9 cellular contexts compared by ENCODE assay signal in genomic region chr16:84423416-84423837, GRCh38. TPM values are rescaled to one million over a fixed set of nuclear protein-coding genes. Genes with fewer than 3 reads are reported as not detected.
DNase-seq lines count a peak whose midpoint lies in the region; ATAC-seq and TF ChIP-seq lines count a peak whose summit lies in the region.
"Had no signal": no experiment of that assay in that cellular context is flagged by ENCODE, and none has a peak within 500 bp of the region (broad histone marks: within the 10 kb centered on the region; RNA-seq: fewer than 3 reads in every experiment).

No MANE protein-coding gene starts in this region.

- no peak overlapping the region for H3K27ac ChIP-seq in liver (ENCODE audit: low read depth in 1 of 2, low read length in 2 of 2)
- H3K27ac ChIP-seq: neutrophil had no signal

- H3K27me3 Mint-ChIP-seq in activated CD8-positive, alpha-beta T cell treated with anti-CD3 and anti-CD28 coated beads for 36 hours, result peaks cover 3% of the 10 kb centered on the region

- CTCF ChIA-PET in activated CD8-positive, alpha-beta T cell treated with anti-CD3 and anti-CD28 coated beads for 36 hours (lab: Charles Lee), result no interaction called here

- no peak overlapping the region for H3K4me3 Mint-ChIP-seq in activated CD8-positive, alpha-beta T cell treated with anti-CD3 and anti-CD28 coated beads for 36 hours

- POLR2A ChIA-PET in activated CD8-positive, alpha-beta T cell treated with anti-CD3 and anti-CD28 coated beads for 36 hours (lab: Charles Lee), result no interaction called here

- DNase-seq in EH (ENCODE audit: low read depth), result peak; percentile 66
- peak; percentile 22 for DNase-seq in LNCaP clone FGC (ENCODE audit: low read depth)
- no peak for DNase-seq in activated CD8-positive, alpha-beta T cell treated with anti-CD3 and anti-CD28 coated beads for 36 hours
- no peak for DNase-seq in GOT3 (lab: John Stamatoyannopoulos, UW)

- no peaks in the 10 kb centered on the region for H3K36me3 ChIP-seq in liver (ENCODE audit: control insufficient read depth in 4 of 4, insufficient read depth in 3 of 4, low read depth in 1 of 4, low read length in 3 of 4)

- ATAC-seq in activated CD8-positive, alpha-beta T cell treated with anti-CD3 and anti-CD28 coated beads for 36 hours, result peak; percentile 79
- ATAC-seq in HG02678 (IDR thresholded peaks at IDR 0.05; ENCODE audit: unreplicated experiment), result no peak
- ATAC-seq in GM18505 (IDR thresholded peaks at IDR 0.05; ENCODE audit: unreplicated experiment), result no peak
- ATAC-seq in GM21619 (IDR thresholded peaks at IDR 0.05; ENCODE audit: unreplicated experiment), result no peak

- no peaks in the 10 kb centered on the region for H3K36me3 Mint-ChIP-seq in activated CD8-positive, alpha-beta T cell treated with anti-CD3 and anti-CD28 coated beads for 36 hours (ENCODE audit: low read depth)

- WGBS in liver, result 95% methylated on average over 4 of the region's 4 CpGs

- H3K4me1 ChIP-seq in liver (ENCODE audit: control insufficient read depth in 4 of 4, insufficient read depth in 4 of 4, low read length in 3 of 4), result no peaks in the 10 kb centered on the region

- peaks cover 5% of the 10 kb centered on the region for H3K9me3 Mint-ChIP-seq in activated CD8-positive, alpha-beta T cell treated with anti-CD3 and anti-CD28 coated beads for 36 hours

- H3K27me3 ChIP-seq in liver (ENCODE audit: control insufficient read depth in 4 of 4, insufficient read depth in 4 of 4, low read length in 3 of 4), result peaks cover 0 to 2% (median 0%) of the 10 kb centered on the region in 4 donors
- H3K27me3 ChIP-seq: neutrophil had no signal

- intact Hi-C loops in activated CD8-positive, alpha-beta T cell treated with anti-CD3 and anti-CD28 coated beads for 36 hours (cut with micrococcal nuclease), result no loop called here

- TF ChIP-seq CTCF in LNCaP clone FGC (IDR thresholded peaks at IDR 0.05; ENCODE audit: control insufficient read depth, extremely low read depth, insufficient read depth) (no peak), liver (IDR thresholded peaks at IDR 0.05; ENCODE audit: low read depth, low read length, missing input control) (no peak)
- no peak for TF ChIP-seq CTCF in activated CD8-positive, alpha-beta T cell treated with anti-CD3 and anti-CD28 coated beads for 36 hours (IDR thresholded peaks at IDR 0.05)

- TF ChIP-seq POLR2A in GM18505 (IDR thresholded peaks at IDR 0.05; ENCODE audit: borderline replicate concordance, extremely low read depth, insufficient read depth, insufficient read length), result no peak

- H3K4me3 ChIP-seq in LNCaP clone FGC (ENCODE audit: low read depth, low read length), result no peak overlapping the region
- H3K4me3 ChIP-seq in liver (ENCODE audit: low read depth in 1 of 3, low read length in 3 of 3), result no peak overlapping the region

- no peak overlapping the region for H3K27ac Mint-ChIP-seq in activated CD8-positive, alpha-beta T cell treated with anti-CD3 and anti-CD28 coated beads for 36 hours

- H3K9me3 ChIP-seq in liver (ENCODE audit: control insufficient read depth in 4 of 4, low read length in 3 of 4), result peaks cover 0 to 3% (median 0%) of the 10 kb centered on the region in 4 donors
- H3K9me3 ChIP-seq: neutrophil had no signal

- H3K4me1 Mint-ChIP-seq in activated CD8-positive, alpha-beta T cell treated with anti-CD3 and anti-CD28 coated beads for 36 hours (ENCODE audit: low read depth), result peaks cover 2% of the 10 kb centered on the region

- no peak for TF ChIP-seq RAD21 in liver (IDR thresholded peaks at IDR 0.05)

- no peak overlapping the region for H3K9ac ChIP-seq in liver (ENCODE audit: low read depth in 1 of 2, low read length in 2 of 2)

TF ChIP-seq in liver, 16 proteins besides CTCF, POLR2A, EP300 and RAD21:
- TF ChIP-seq GABPA (IDR thresholded peaks at IDR 0.05 in 1 of 2, conservative IDR thresholded peaks at IDR 0.05 in 1 of 2) (no peak), REST (IDR thresholded peaks at IDR 0.05) (no peak), YY1 (IDR thresholded peaks at IDR 0.05) (peak; percentile 22), HNF4A (conservative IDR thresholded peaks at IDR 0.05) (no peak)

RNA-seq across cellular contexts. Expression of gene ATP2C2, which starts 55.1 kb away (rescaled TPM):
- not detected for total RNA-seq in activated CD8-positive, alpha-beta T cell treated with anti-CD3 and anti-CD28 coated beads for 36 hours
- total RNA-seq in liver, result under 1 TPM; 0.17 to 0.33 TPM
- polyA plus RNA-seq in liver, result under 1 TPM; 0.05 to 0.28 TPM

Comparison
In these comparisons a context has a peak if more than half of its experiments do, and no peak if none do; other contexts are left out.
1. DNase-seq: peak in EH (single experiment) and LNCaP clone FGC (single experiment); none in activated CD8-positive, alpha-beta T cell treated with anti-CD3 and anti-CD28 coated beads for 36 hours (single experiment) and GOT3 (single experiment).